In the genomic region with DNA sequence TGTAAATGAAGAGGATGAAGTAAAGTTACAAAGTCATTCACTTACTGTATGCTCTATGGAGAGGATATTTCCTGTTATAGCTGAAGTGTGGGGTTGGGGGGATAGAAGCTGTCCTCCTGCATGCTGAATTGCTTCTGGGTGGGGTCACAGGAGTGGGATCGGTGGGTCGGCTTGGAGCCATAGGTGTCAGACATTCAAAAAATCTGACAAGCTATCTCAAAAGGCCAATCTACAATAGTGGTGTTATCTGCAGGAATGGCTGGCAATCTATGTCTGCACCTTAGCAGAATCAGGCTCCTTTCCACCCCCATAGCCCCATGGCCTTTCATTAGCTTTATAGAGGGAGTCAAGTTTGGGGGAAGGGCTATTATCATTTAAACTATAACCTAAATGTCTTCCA, we compare ENCODE assay signal across 28 cellular contexts.
"Had no signal": no experiment of that assay in that cellular context is flagged by ENCODE, and none has a peak within 500 bp of the region (broad histone marks: within the 10 kb centered on the region; RNA-seq: fewer than 3 reads in every experiment).

No MANE protein-coding gene starts in this region.

- H3K79me2 ChIP-seq: parathyroid adenoma had no signal

- H3K4me2 ChIP-seq: neural progenitor cell had no signal

- H3K36me3 Mint-ChIP-seq: naive thymus-derived CD4-positive, alpha-beta T cell; natural killer cell; neural progenitor cell; stimulated activated effector memory CD8-positive, alpha-beta T cell treated with anti-CD3 and anti-CD28 coated beads, Interleukin-12 subunit alpha, Interleukin-12 subunit beta, amount 100 ng/mL, for 72 hours; stimulated activated naive B cell treated with anti-CD40 and anti-IgM and Interleukin-4, amounts not matched to agents 10 μg/mL and 1 μg/mL and 100 μg/mL, for 72 hours; type B pancreatic cell had no signal

- DNase-seq: naive thymus-derived CD4-positive, alpha-beta T cell; natural killer cell; ovary; posterior cingulate gyrus; psoas muscle; right cardiac atrium; right lobe of liver; sigmoid colon; small intestine; stimulated activated CD4-positive, alpha-beta T cell treated with anti-CD3 and anti-CD28 coated beads, Interleukin-15, amount 100 ng/mL, for 24 hours; stimulated activated CD4-positive, alpha-beta T cell treated with anti-CD3 and anti-CD28 coated beads, Interleukin-2, amount 100 ng/mL, for 24 hours; stimulated activated CD4-positive, alpha-beta T cell treated with anti-CD3 and anti-CD28 coated beads, Interleukin-2, amount 100 ng/mL, for 48 hours; stimulated activated CD4-positive, alpha-beta T cell treated with anti-CD3 and anti-CD28 coated beads, Interleukin-4, amount 100 ng/mL, for 24 hours; stimulated activated naive B cell treated with anti-CD40 and anti-IgM and Interleukin-4, amounts not matched to agents 10 μg/mL and 1 μg/mL and 100 μg/mL, for 72 hours; stimulated activated naive CD4-positive, alpha-beta T cell treated with Interleukin-2 at 50 U/mL for 16 hours; stomach; thyroid gland; upper lobe of right lung; uterus had no signal

- H3K4me3 ChIP-seq: neural progenitor cell, ovary, psoas muscle, right lobe of liver, sigmoid colon, stomach, thoracic aorta, thyroid gland, tibial nerve, upper lobe of right lung, uterus had no signal

- H3K9ac ChIP-seq: neural progenitor cell, parathyroid adenoma had no signal

- FAIRE-seq: small intestine had no signal

- H3K4me3 Mint-ChIP-seq: naive thymus-derived CD4-positive, alpha-beta T cell; natural killer cell; nephron; neural progenitor cell; stimulated activated effector memory CD8-positive, alpha-beta T cell treated with anti-CD3 and anti-CD28 coated beads, Interleukin-12 subunit alpha, Interleukin-12 subunit beta, amount 100 ng/mL, for 72 hours; stimulated activated naive B cell treated with anti-CD40 and anti-IgM and Interleukin-4, amounts not matched to agents 10 μg/mL and 1 μg/mL and 100 μg/mL, for 72 hours; stimulated activated naive CD8-positive, alpha-beta T cell treated with anti-CD3 and anti-CD28 coated beads, Interleukin-15, Interleukin-2, amounts not matched to agents 100 ng/mL and 50 ng/mL, for 24 hours; type B pancreatic cell had no signal

- H3K4me1 ChIP-seq: parathyroid adenoma, right lobe of liver, sigmoid colon, uterus had no signal

- H3K36me3 ChIP-seq: neural progenitor cell, ovary, right lobe of liver, sigmoid colon, stomach, thoracic aorta, thyroid gland, tibial nerve, upper lobe of right lung, uterus had no signal

- H3K27me3 ChIP-seq: ovary, right lobe of liver, thyroid gland, tibial nerve, upper lobe of right lung, uterus had no signal

- H3K9me3 Mint-ChIP-seq: naive thymus-derived CD4-positive, alpha-beta T cell; natural killer cell; nephron; neural progenitor cell; stimulated activated effector memory CD8-positive, alpha-beta T cell treated with anti-CD3 and anti-CD28 coated beads, Interleukin-12 subunit alpha, Interleukin-12 subunit beta, amount 100 ng/mL, for 72 hours; stimulated activated naive B cell treated with anti-CD40 and anti-IgM and Interleukin-4, amounts not matched to agents 10 μg/mL and 1 μg/mL and 100 μg/mL, for 72 hours; stimulated activated naive CD8-positive, alpha-beta T cell treated with anti-CD3 and anti-CD28 coated beads, Interleukin-15, Interleukin-2, amounts not matched to agents 100 ng/mL and 50 ng/mL, for 24 hours; type B pancreatic cell had no signal

- ATAC-seq: naive thymus-derived CD4-positive, alpha-beta T cell; natural killer cell; psoas muscle; right cardiac atrium; right lobe of liver; stimulated activated effector memory CD8-positive, alpha-beta T cell treated with anti-CD3 and anti-CD28 coated beads, Interleukin-12 subunit alpha, Interleukin-12 subunit beta, amount 100 ng/mL, for 72 hours; stimulated activated naive B cell treated with anti-CD40 and anti-IgM and Interleukin-4, amounts not matched to agents 10 μg/mL and 1 μg/mL and 100 μg/mL, for 72 hours; upper lobe of right lung had no signal

- H3K9me3 ChIP-seq: ovary, psoas muscle, right lobe of liver, sigmoid colon, stomach, thoracic aorta, thyroid gland, tibial nerve, upper lobe of right lung, uterus had no signal

- H3K27ac ChIP-seq: neural progenitor cell, ovary, parathyroid adenoma, psoas muscle, right lobe of liver, sigmoid colon, stomach, thoracic aorta, thyroid gland, tibial nerve, upper lobe of right lung, uterus had no signal

- H3K27ac Mint-ChIP-seq: naive thymus-derived CD4-positive, alpha-beta T cell; natural killer cell; nephron; neural progenitor cell; progenitor cell of endocrine pancreas; stimulated activated effector memory CD8-positive, alpha-beta T cell treated with anti-CD3 and anti-CD28 coated beads, Interleukin-12 subunit alpha, Interleukin-12 subunit beta, amount 100 ng/mL, for 72 hours; stimulated activated naive B cell treated with anti-CD40 and anti-IgM and Interleukin-4, amounts not matched to agents 10 μg/mL and 1 μg/mL and 100 μg/mL, for 72 hours; stimulated activated naive CD8-positive, alpha-beta T cell treated with anti-CD3 and anti-CD28 coated beads, Interleukin-15, Interleukin-2, amounts not matched to agents 100 ng/mL and 50 ng/mL, for 24 hours; type B pancreatic cell had no signal
